ENCODE assay signal across 12 cellular contexts in genomic region chr1:205279986-205280385, GRCh38. TPM values are rescaled to one million over a fixed set of nuclear protein-coding genes. Genes with fewer than 3 reads are reported as not detected.
A peak's percentile ranks its signal among the peaks of the same experiment; 100 is the strongest.
DNase-seq lines count a peak whose midpoint lies in the region; ATAC-seq and TF ChIP-seq lines count a peak whose summit lies in the region.
"Had no signal": no experiment of that assay in that cellular context is flagged by ENCODE, and none has a peak within 500 bp of the region (broad histone marks: within the 10 kb centered on the region; RNA-seq: fewer than 3 reads in every experiment).

No MANE protein-coding gene starts in this region.

- peak in 1 of 10 experiments; percentile 23 for DNase-seq in CD4-positive, alpha-beta T cell
- DNase-seq in H9 = no peak
- DNase-seq in activated B cell treated with CpG ODN at 0.5 μM for 24 hours = no peak
- peak; percentile 32 to 45 for DNase-seq in memory B cell (ENCODE audit: low spot score in 2 of 2)
- no peak for DNase-seq in NCI-H345 (lab: John Stamatoyannopoulos, UW)
- no peak for DNase-seq in hypothalamus (lab: John Stamatoyannopoulos, UW)
- DNase-seq in central memory CD4-positive, alpha-beta T cell = no peak
- DNase-seq: brain microvascular endothelial cell; effector memory CD8-positive, alpha-beta T cell; NCI-H1105 had no signal

- H2BK5ac ChIP-seq in H9 (ENCODE audit: insufficient read length, low read length) = no peak overlapping the region

- no peak overlapping the region for H3K14ac ChIP-seq in H9 (ENCODE audit: insufficient read depth, low read length)

- no peak overlapping the region for H2BK15ac ChIP-seq in H9 (ENCODE audit: low read depth, low read length)

- no peaks in the 10 kb centered on the region for H3K27me3 ChIP-seq in CD4-positive, alpha-beta T cell (ENCODE audit: control insufficient read depth, insufficient read depth, low read length)
- H3K27me3 ChIP-seq in H9 (ENCODE audit: insufficient read depth, low read length) = no peaks in the 10 kb centered on the region
- H3K27me3 ChIP-seq: brain microvascular endothelial cell had no signal

- H3K4me1 Mint-ChIP-seq in CD4-positive, alpha-beta T cell (ENCODE audit: low read depth) = peaks cover 79% of the 10 kb centered on the region
- H3K4me1 Mint-ChIP-seq in H9 (peaks cover 32 to 37% of the 10 kb centered on the region in 2 experiments), activated B cell treated with CpG ODN at 0.5 μM for 24 hours (peaks cover 94% of the 10 kb centered on the region), memory B cell (peaks cover 57% of the 10 kb centered on the region)

- no peak overlapping the region for H3K18ac ChIP-seq in H9 (ENCODE audit: insufficient read length, low read depth, low read length)

- H3K79me2 ChIP-seq in H9 (ENCODE audit: insufficient read depth, low read length) = no peaks in the 10 kb centered on the region

- no peak overlapping the region for H2AK5ac ChIP-seq in H9 (ENCODE audit: insufficient read length, low read length)

- no peaks in the 10 kb centered on the region for H3K79me1 ChIP-seq in H9 (ENCODE audit: insufficient read depth, low read depth, low read length, poor library complexity, severe bottlenecking)

- no peak overlapping the region for H3K56ac ChIP-seq in H9 (ENCODE audit: insufficient read length, low read depth, low read length)

- no peaks in the 10 kb centered on the region for H3K9me3 Mint-ChIP-seq in CD4-positive, alpha-beta T cell
- H3K9me3 Mint-ChIP-seq in H9 (peaks cover 0 to 2% of the 10 kb centered on the region in 2 experiments; a peak in 2 of 5 replicates), activated B cell treated with CpG ODN at 0.5 μM for 24 hours (no peaks in the 10 kb centered on the region), memory B cell (no peaks in the 10 kb centered on the region)
- H3K9me3 Mint-ChIP-seq: effector memory CD8-positive, alpha-beta T cell had no signal

- H2BK20ac ChIP-seq in H9 (ENCODE audit: low read depth, low read length, poor library complexity, severe bottlenecking) = no peak overlapping the region

- H4K5ac ChIP-seq in H9 (ENCODE audit: insufficient read length, low read depth, low read length) = peak overlapping the region; percentile 15

- H2BK12ac ChIP-seq in H9 (ENCODE audit: insufficient read length, low read depth, low read length) = no peak overlapping the region

- peak overlapping the region; percentile 45 for H3K4me3 Mint-ChIP-seq in CD4-positive, alpha-beta T cell
- H3K4me3 Mint-ChIP-seq in H9 = no peak overlapping the region
- H3K4me3 Mint-ChIP-seq in activated B cell treated with CpG ODN at 0.5 μM for 24 hours = peak overlapping the region; percentile 56
- peak overlapping the region; percentile 22 for H3K4me3 Mint-ChIP-seq in memory B cell

- no peak overlapping the region for H4K8ac ChIP-seq in H9 (replicated peaks; ENCODE audit: insufficient read length, low read depth, low read length)

- WGBS in H9 (ENCODE audit: extremely low coverage, insufficient read length, low lambda C conversion rate) = no CpG with 5 or more reads among the region's 3 CpGs

- H3K23me2 ChIP-seq in H9 (ENCODE audit: insufficient read length, low read depth, low read length, poor library complexity, severe bottlenecking) = no peaks in the 10 kb centered on the region

- H3K4me1 ChIP-seq in H9 (ENCODE audit: insufficient read depth, low read length) = no peaks in the 10 kb centered on the region; the same call in 1 of the 2 replicates

- H3K23ac ChIP-seq in H9 (ENCODE audit: insufficient read length, low read depth, low read length) = no peak overlapping the region

- intact Hi-C loops in CD4-positive, alpha-beta T cell (cut with DNase I, micrococcal nuclease) = loop anchor here in 1 of 2 experiments (10.0 kb wide), 1 partner anchor 355 kb away; the partner anchor contains the start of gene ELK4
- intact Hi-C loops in activated B cell treated with CpG ODN at 0.5 μM for 24 hours (cut with micrococcal nuclease) = loop anchor here (10.0 kb wide), 2 partner anchors 865 to 1645 kb away; partner anchors contain the start of genes FCMR and PPP1R15B

- peaks cover 2% of the 10 kb centered on the region for H4K20me1 ChIP-seq in H9 (ENCODE audit: control insufficient read depth, insufficient read depth, insufficient read length)

- no peak overlapping the region for H3K9ac ChIP-seq in H9 (ENCODE audit: extremely low read depth, insufficient read length, low read length)

- POLR2A ChIA-PET in CD4-positive, alpha-beta T cell (lab: Charles Lee) = interaction anchor here (1.5 to 19.9 kb wide), 3 partner anchors 7 to 38 kb away, joined by 5 to 918 read pairs (median 356); partner anchors contain the start of gene NUAK2
- POLR2A ChIA-PET in activated B cell treated with CpG ODN at 0.5 μM for 24 hours (lab: Charles Lee) = interaction anchor here (1.1 to 35.7 kb wide), 3 partner anchors 7 to 161 kb away, joined by 4 to 1622 read pairs (median 196); partner anchors contain the start of gene NUAK2

- H2BK120ac ChIP-seq in H9 (ENCODE audit: low read depth, low read length, poor library complexity, severe bottlenecking) = no peak overlapping the region

- no peak overlapping the region for H3K4me2 ChIP-seq in H9 (ENCODE audit: insufficient read depth, insufficient read length, low read length)

- H3K9me3 ChIP-seq in CD4-positive, alpha-beta T cell (ENCODE audit: control insufficient read depth, low read length) = no peaks in the 10 kb centered on the region
- no peaks in the 10 kb centered on the region for H3K9me3 ChIP-seq in H9 (ENCODE audit: control insufficient read depth, low read depth, low read length)

- no peak overlapping the region for H3T11ph ChIP-seq in H9 (ENCODE audit: low read length)

- no peak overlapping the region for H3K4ac ChIP-seq in H9 (ENCODE audit: low read depth, low read length)

- no peak for ATAC-seq in CD4-positive, alpha-beta T cell (ENCODE audit: poor library complexity)
- peak; percentile 37 for ATAC-seq in activated B cell treated with CpG ODN at 0.5 μM for 24 hours (ENCODE audit: low read depth)
- ATAC-seq in memory B cell (ENCODE audit: low read depth) = peak; percentile 78
- ATAC-seq in HG02759 (IDR thresholded peaks at IDR 0.05; ENCODE audit: unreplicated experiment) = no peak
- ATAC-seq: effector memory CD8-positive, alpha-beta T cell had no signal

- CTCF ChIA-PET in CD4-positive, alpha-beta T cell (lab: Charles Lee) = interaction anchor here (0.9 to 11.3 kb wide), 5 partner anchors 14 to 249 kb away, joined by 3 to 322 read pairs (median 3); partner anchors contain the start of gene NUAK2
- CTCF ChIA-PET in activated B cell treated with CpG ODN at 0.5 μM for 24 hours (lab: Charles Lee) = interaction anchor here (1.1 to 10.5 kb wide), 4 partner anchors 9 to 45 kb away, joined by 3 to 139 read pairs (median 15); no protein-coding TSS in a partner anchor

- no peaks in the 10 kb centered on the region for H3K36me3 Mint-ChIP-seq in CD4-positive, alpha-beta T cell (ENCODE audit: low read depth)
- H3K36me3 Mint-ChIP-seq in H9 (ENCODE audit: insufficient read depth in 1 of 3, low read depth in 3 of 3) = no peaks in the 10 kb centered on the region; a peak in 2 of 7 replicates
- H3K36me3 Mint-ChIP-seq in activated B cell treated with CpG ODN at 0.5 μM for 24 hours (ENCODE audit: low read depth) = no peaks in the 10 kb centered on the region
- no peaks in the 10 kb centered on the region for H3K36me3 Mint-ChIP-seq in memory B cell

- peak overlapping the region; percentile 85 for H3K27ac Mint-ChIP-seq in CD4-positive, alpha-beta T cell
- H3K27ac Mint-ChIP-seq in H9 (no peak overlapping the region; a peak in 2 of 7 replicates), activated B cell treated with CpG ODN at 0.5 μM for 24 hours (peak overlapping the region; percentile 81), memory B cell (peak overlapping the region; percentile 92)

- TF ChIP-seq CTCF in CD4-positive, alpha-beta T cell (IDR thresholded peaks at IDR 0.05) = no peak
- no peak for TF ChIP-seq CTCF in H9 (conservative IDR thresholded peaks at IDR 0.05)
- TF ChIP-seq CTCF in activated B cell treated with CpG ODN at 0.5 μM for 24 hours (IDR thresholded peaks at IDR 0.05) = no peak

- no peak overlapping the region for H4K91ac ChIP-seq in H9 (ENCODE audit: insufficient read length, low read depth, low read length)

- H3K27ac ChIP-seq in CD4-positive, alpha-beta T cell (ENCODE audit: low read depth, low read length) = no peak overlapping the region
- H3K27ac ChIP-seq in H9 (ENCODE audit: insufficient read length, low read depth, low read length) = no peak overlapping the region
- H3K27ac ChIP-seq: brain microvascular endothelial cell, C4-2B had no signal

- no peaks in the 10 kb centered on the region for H3K27me3 Mint-ChIP-seq in CD4-positive, alpha-beta T cell
- H3K27me3 Mint-ChIP-seq in H9 (ENCODE audit: low read depth) = no peaks in the 10 kb centered on the region
- no peaks in the 10 kb centered on the region for H3K27me3 Mint-ChIP-seq in activated B cell treated with CpG ODN at 0.5 μM for 24 hours
- no peaks in the 10 kb centered on the region for H3K27me3 Mint-ChIP-seq in memory B cell
- H3K27me3 Mint-ChIP-seq: effector memory CD8-positive, alpha-beta T cell had no signal

- no peak overlapping the region for H2AFZ ChIP-seq in H9 (ENCODE audit: low read length)

RNA-seq across cellular contexts. Expression of gene NUAK2, which starts 41.6 kb away (rescaled TPM):
- 10 to 100 TPM; 14.9 to 15.3 TPM for total RNA-seq in CD4-positive, alpha-beta T cell
- total RNA-seq in H9 (2021) = 15.4 and 15.5 TPM in 2 replicates
- 26.1 and 26.2 TPM in 2 replicates for total RNA-seq in activated B cell treated with CpG ODN at 0.5 μM for 24 hours

RNA-seq across cellular contexts. Expression of gene TMCC2, which starts 52.2 kb away (rescaled TPM):
- 1 to 10 TPM in 1 of 2 experiments, under 1 TPM in 1; 0.74 to 1.1 TPM for total RNA-seq in CD4-positive, alpha-beta T cell
- total RNA-seq in H9 (2021) (11.3 and 11.7 TPM in 2 replicates), activated B cell treated with CpG ODN at 0.5 μM for 24 hours (1.2 and 1.4 TPM in 2 replicates)

Comparison
In these comparisons a context has a peak if more than half of its experiments do, and no peak if none do; other contexts are left out.
1. ATAC-seq: peak in activated B cell treated with CpG ODN at 0.5 μM for 24 hours (single experiment) and memory B cell (single experiment); none in CD4-positive, alpha-beta T cell (single experiment) and HG02759 (single experiment).
2. DNase-seq: peak in memory B cell (2 of 2); none in H9 (single experiment), activated B cell treated with CpG ODN at 0.5 μM for 24 hours (single experiment), NCI-H345 (single experiment), hypothalamus (0 of 51) and central memory CD4-positive, alpha-beta T cell (single experiment).
3. H3K27ac Mint-ChIP-seq: peak in CD4-positive, alpha-beta T cell (single experiment), activated B cell treated with CpG ODN at 0.5 μM for 24 hours (single experiment) and memory B cell (single experiment); none in H9 (0 of 3).
4. H3K4me3 Mint-ChIP-seq: peak in CD4-positive, alpha-beta T cell (single experiment), activated B cell treated with CpG ODN at 0.5 μM for 24 hours (single experiment) and memory B cell (single experiment); none in H9 (0 of 2).